In genomic region chr6:151763938-151764680, GRCh38 we compare ENCODE assay signal across 8 cellular contexts. TPM values are rescaled to one million over a fixed set of nuclear protein-coding genes. Genes with fewer than 3 reads are reported as not detected.
A peak's percentile ranks its signal among the peaks of the same experiment; 100 is the strongest.
DNase-seq lines count a peak whose midpoint lies in the region; ATAC-seq, FAIRE-seq and TF ChIP-seq lines count a peak whose summit lies in the region.

No MANE protein-coding gene starts in this region.

- no peaks in the 10 kb centered on the region for H3K9me2 ChIP-seq in OCI-LY7 (ENCODE audit: insufficient read depth, low read length)

- intact Hi-C loops in OCI-LY7 (cut with micrococcal nuclease; ENCODE audit: unreplicated experiment) (no loop called here), heart left ventricle (cut with DNase I) (loop anchor here in 8 of 10 donors (2.0 to 10.0 kb wide), 4 partner anchors 361 to 508 kb away; no protein-coding TSS in a partner anchor), pancreas (cut with DNase I) (no loop called here)

- CTCF ChIA-PET in OCI-LY7 (lab: Charles Lee; ENCODE audit: unreplicated experiment), result no interaction called here

- POLR2A ChIA-PET in OCI-LY7 (lab: Charles Lee), result no interaction called here

- no peak overlapping the region for H2AFZ ChIP-seq in OCI-LY7 (ENCODE audit: low read length)

- no peak for FAIRE-seq in pancreas (lab: Jason Lieb, UNC)

- BruUV-seq in OCI-LY7 (replicated peaks; lab: Mats Ljungman, UMichigan), result no TSS peak

- peak; percentile 71 for DNase-seq in BE2C
- DNase-seq in OCI-LY7 (ENCODE audit: low spot score), result peak; percentile 33
- DNase-seq in adipocyte (ENCODE audit: low read depth), result peak; percentile 73
- peak; percentile 90 to 96 (median 93) for DNase-seq in heart left ventricle
- peak; percentile 85 to 95 (median 91) for DNase-seq in pancreas
- no peak for DNase-seq in effector memory CD4-positive, alpha-beta T cell

- H3K79me2 ChIP-seq in OCI-LY7 (ENCODE audit: insufficient read depth, low read depth, low read length), result no peaks in the 10 kb centered on the region

- TF ChIP-seq CTCF in BE2C (IDR thresholded peaks at IDR 0.05; ENCODE audit: low read depth, low read length), result peak; percentile 83
- TF ChIP-seq CTCF in OCI-LY7 (conservative IDR thresholded peaks at IDR 0.05; ENCODE audit: low read length), result peak; percentile 78
- TF ChIP-seq CTCF in heart left ventricle (IDR thresholded peaks at IDR 0.05), result peak; percentile 44 to 85 (median 65)
- TF ChIP-seq CTCF in pancreas (IDR thresholded peaks at IDR 0.05), result peak in 3 of 4 donors; percentile 14 to 41 (median 35)

- H3K9me3 ChIP-seq in BE2C, result no peaks in the 10 kb centered on the region
- H3K9me3 ChIP-seq in OCI-LY7 (ENCODE audit: low read length), result no peaks in the 10 kb centered on the region
- H3K9me3 ChIP-seq in adipocyte (ENCODE audit: control insufficient read depth, low read length), result no peaks in the 10 kb centered on the region
- H3K9me3 ChIP-seq in heart left ventricle, result no peaks in the 10 kb centered on the region
- H3K9me3 ChIP-seq in pancreas, result no peaks in the 10 kb centered on the region
- H3K9me3 ChIP-seq in effector memory CD4-positive, alpha-beta T cell (ENCODE audit: control insufficient read depth, low read length), result no peaks in the 10 kb centered on the region

- H3K4me1 ChIP-seq in BE2C, result no peaks in the 10 kb centered on the region
- no peaks in the 10 kb centered on the region for H3K4me1 ChIP-seq in OCI-LY7 (ENCODE audit: insufficient read depth, low read length, poor library complexity, severe bottlenecking)
- peaks cover 5% of the 10 kb centered on the region for H3K4me1 ChIP-seq in adipocyte (ENCODE audit: control insufficient read depth, insufficient read depth, low read length)
- H3K4me1 ChIP-seq in heart left ventricle, result peaks cover 0 to 12% (median 1%) of the 10 kb centered on the region in 12 donors
- peaks cover 0 to 10% (median 9%) of the 10 kb centered on the region in 3 donors for H3K4me1 ChIP-seq in pancreas
- no peaks in the 10 kb centered on the region for H3K4me1 ChIP-seq in effector memory CD4-positive, alpha-beta T cell (ENCODE audit: control insufficient read depth, insufficient read depth, low read length, poor library complexity, severe bottlenecking)

- H3K9ac ChIP-seq in adipocyte (ENCODE audit: low read length), result peak overlapping the region; percentile 11

- TF ChIP-seq POLR2A in heart left ventricle (IDR thresholded peaks at IDR 0.05), result no peak

- no peak overlapping the region for H3K4me2 ChIP-seq in OCI-LY7 (ENCODE audit: low read length)

- peak; percentile 79 for ATAC-seq in GM19023 (IDR thresholded peaks at IDR 0.05; ENCODE audit: unreplicated experiment)
- peak; percentile 90 for ATAC-seq in HG03159 (IDR thresholded peaks at IDR 0.05; ENCODE audit: unreplicated experiment)
- peak; percentile 93 to 96 (median 94) for ATAC-seq in heart left ventricle
- peak; percentile 96 to 98 (median 97) for ATAC-seq in pancreas

- H3K27me3 ChIP-seq in BE2C (no peaks in the 10 kb centered on the region), adipocyte (replicated peaks; ENCODE audit: control insufficient read depth, insufficient read depth, low read length) (no peaks in the 10 kb centered on the region), heart left ventricle (no peaks in the 10 kb centered on the region), pancreas (no peaks in the 10 kb centered on the region)
- no peaks in the 10 kb centered on the region for H3K27me3 ChIP-seq in effector memory CD4-positive, alpha-beta T cell (replicated peaks; ENCODE audit: control insufficient read depth, insufficient read depth, low read length, poor library complexity, severe bottlenecking)

- no peaks in the 10 kb centered on the region for H4K20me1 ChIP-seq in OCI-LY7 (ENCODE audit: insufficient read depth, low read length)

- H3K4me3 ChIP-seq in BE2C (ENCODE audit: low read depth, low read length) (peak overlapping the region; percentile 17), OCI-LY7 (ENCODE audit: low read depth, low read length, poor library complexity, severe bottlenecking) (no peak overlapping the region), adipocyte (ENCODE audit: low read length) (peak overlapping the region; percentile 71), heart left ventricle (peak overlapping the region; percentile 13 to 60 (median 44)), pancreas (peak overlapping the region in 2 of 4 donors; percentile 15 to 34)
- H3K4me3 ChIP-seq in effector memory CD4-positive, alpha-beta T cell (ENCODE audit: insufficient read depth, low read depth, low read length, poor library complexity, severe bottlenecking), result no peak overlapping the region

- no peaks in the 10 kb centered on the region for H3K36me3 ChIP-seq in BE2C
- H3K36me3 ChIP-seq in OCI-LY7 (ENCODE audit: insufficient read depth, low read length), result no peaks in the 10 kb centered on the region
- no peaks in the 10 kb centered on the region for H3K36me3 ChIP-seq in adipocyte (ENCODE audit: control insufficient read depth, insufficient read depth, low read length, severe bottlenecking)
- H3K36me3 ChIP-seq in heart left ventricle, result no peaks in the 10 kb centered on the region
- no peaks in the 10 kb centered on the region for H3K36me3 ChIP-seq in pancreas
- no peaks in the 10 kb centered on the region for H3K36me3 ChIP-seq in effector memory CD4-positive, alpha-beta T cell (ENCODE audit: control insufficient read depth, insufficient read depth, low read length)

- H3K27ac ChIP-seq in OCI-LY7 (ENCODE audit: low read depth, low read length, poor library complexity, severe bottlenecking), result no peak overlapping the region
- H3K27ac ChIP-seq in heart left ventricle, result peak overlapping the region in 11 of 12 donors; percentile 4 to 81 (median 51)
- peak overlapping the region in 1 of 4 donors; percentile 45 for H3K27ac ChIP-seq in pancreas
- H3K27ac ChIP-seq in effector memory CD4-positive, alpha-beta T cell (ENCODE audit: insufficient read depth, low read length, poor library complexity, severe bottlenecking), result no peak overlapping the region

- 12 to 22% (median 17%) methylated on average over 20 of the region's 20 CpGs for WGBS in heart left ventricle, 4 donors
- WGBS in pancreas, 2 donors, result 16 to 17% methylated on average over 20 of the region's 20 CpGs

RNA-seq across cellular contexts. Expression of gene ESR1, which starts 43.4 kb away (rescaled TPM):
- 1.7 TPM for polyA plus RNA-seq in BE2C (2012; ENCODE audit: insufficient read depth, insufficient read length, low read depth)
- total RNA-seq in OCI-LY7 (2014; rRNA removed; shearing (Covaris generic)), result 0.06 TPM in 1 of 2 replicates, not detected in the other
- total RNA-seq in OCI-LY7 (2022), result not detected in 2 replicates
- 1 to 10 TPM in 5 of 9 donors, under 1 TPM in 4; 0.38 to 3.5 (median 1.5) TPM for total RNA-seq in heart left ventricle
- polyA plus RNA-seq in heart left ventricle, result under 1 TPM; 0.15 to 0.19 TPM
- total RNA-seq in pancreas, result 1 to 10 TPM in 1 of 6 donors, under 1 TPM in 5; 0.19 to 1.0 (median 0.41) TPM
- under 1 TPM; 0.27 to 0.77 TPM for polyA plus RNA-seq in pancreas

Comparison
In these comparisons a context has a peak if more than half of its experiments do, and no peak if none do; other contexts are left out.
1. DNase-seq: peak in BE2C (single experiment), OCI-LY7 (single experiment), adipocyte (single experiment), heart left ventricle (5 of 5) and pancreas (6 of 6); none in effector memory CD4-positive, alpha-beta T cell (0 of 3).
2. H3K4me3 ChIP-seq: peak in BE2C (single experiment), adipocyte (single experiment) and heart left ventricle (12 of 12); none in OCI-LY7 (single experiment) and effector memory CD4-positive, alpha-beta T cell (single experiment).
3. H3K27ac ChIP-seq: peak in heart left ventricle (11 of 12); none in OCI-LY7 (single experiment) and effector memory CD4-positive, alpha-beta T cell (single experiment).
4. intact Hi-C loops: an anchor here in heart left ventricle (2.0 to 10.0 kb wide); none called in OCI-LY7 and pancreas.
5. Peak in every context shown above with its lines, with median percentiles within 50 percentile points of each other: CTCF ChIP-seq and ATAC-seq.